ENCODE assay signal across 20 cellular contexts in the genomic region with DNA sequence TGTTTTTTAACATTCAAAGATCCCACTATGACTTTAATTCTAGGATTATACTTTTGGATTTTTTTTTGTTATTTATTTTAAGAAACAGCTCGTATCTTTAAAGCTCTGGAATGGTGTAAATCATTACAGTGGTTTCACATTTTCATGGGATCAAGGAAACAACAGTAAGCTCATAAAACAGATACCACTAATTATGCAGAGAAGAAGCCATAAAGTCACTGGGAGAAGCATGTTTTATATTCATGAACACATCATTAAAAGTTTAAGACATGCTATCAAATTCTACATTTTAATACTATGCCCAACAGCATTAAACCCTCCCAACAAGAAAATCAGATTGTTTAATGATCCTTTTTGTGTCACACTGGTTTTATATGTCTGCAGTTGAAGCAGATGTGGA.
"Had no signal": no experiment of that assay in that cellular context is flagged by ENCODE, and none has a peak within 500 bp of the region (broad histone marks: within the 10 kb centered on the region; RNA-seq: fewer than 3 reads in every experiment).

No MANE protein-coding gene starts in this region.

- H3K4me1 ChIP-seq: psoas muscle, suprapubic skin, thyroid gland had no signal

- FAIRE-seq: urothelium cell line had no signal

- H3K27ac ChIP-seq: coronary artery, psoas muscle, suprapubic skin, thyroid gland had no signal

- H3K27me3 ChIP-seq: gastroesophageal sphincter, suprapubic skin, thyroid gland had no signal

- H3K36me3 ChIP-seq: gastroesophageal sphincter, suprapubic skin, thyroid gland had no signal

- ATAC-seq: esophagus mucosa; gastroesophageal sphincter; left lobe of liver; naive thymus-derived CD4-positive, alpha-beta T cell; psoas muscle; stimulated activated effector memory CD8-positive, alpha-beta T cell treated with anti-CD3 and anti-CD28 coated beads, Interleukin-12 subunit alpha, Interleukin-12 subunit beta, amount 100 ng/mL, for 72 hours; stimulated activated naive CD8-positive, alpha-beta T cell treated with anti-CD3 and anti-CD28 coated beads, Interleukin-15, Interleukin-2, amounts not matched to agents 100 U/mL and 50 U/mL, for 24 hours had no signal

- H3K4me3 ChIP-seq: thyroid gland had no signal

- DNase-seq: effector CD4-positive, alpha-beta T cell; foreskin fibroblast; glutamatergic neuron; islet precursor cell; mammary epithelial cell; naive thymus-derived CD4-positive, alpha-beta T cell; nephron progenitor cell; psoas muscle; small intestine; stimulated activated CD4-positive, alpha-beta T cell treated with anti-CD3 and anti-CD28 coated beads, Interleukin-4, amount 100 ng/mL, for 1 hour; stimulated activated CD8-positive, alpha-beta memory T cell treated with anti-CD3 and anti-CD28 coated beads, Interleukin-4, amount 100 ng/mL, for 48 hours; stimulated activated naive CD8-positive, alpha-beta T cell treated with anti-CD3 and anti-CD28 coated beads, Interleukin-15, Interleukin-2, amounts not matched to agents 100 U/mL and 50 U/mL, for 24 hours; thyroid gland had no signal

- H3K9me3 ChIP-seq: gastroesophageal sphincter, psoas muscle, suprapubic skin, thyroid gland had no signal
